8 cellular contexts compared by ENCODE assay signal in the genomic region with DNA sequence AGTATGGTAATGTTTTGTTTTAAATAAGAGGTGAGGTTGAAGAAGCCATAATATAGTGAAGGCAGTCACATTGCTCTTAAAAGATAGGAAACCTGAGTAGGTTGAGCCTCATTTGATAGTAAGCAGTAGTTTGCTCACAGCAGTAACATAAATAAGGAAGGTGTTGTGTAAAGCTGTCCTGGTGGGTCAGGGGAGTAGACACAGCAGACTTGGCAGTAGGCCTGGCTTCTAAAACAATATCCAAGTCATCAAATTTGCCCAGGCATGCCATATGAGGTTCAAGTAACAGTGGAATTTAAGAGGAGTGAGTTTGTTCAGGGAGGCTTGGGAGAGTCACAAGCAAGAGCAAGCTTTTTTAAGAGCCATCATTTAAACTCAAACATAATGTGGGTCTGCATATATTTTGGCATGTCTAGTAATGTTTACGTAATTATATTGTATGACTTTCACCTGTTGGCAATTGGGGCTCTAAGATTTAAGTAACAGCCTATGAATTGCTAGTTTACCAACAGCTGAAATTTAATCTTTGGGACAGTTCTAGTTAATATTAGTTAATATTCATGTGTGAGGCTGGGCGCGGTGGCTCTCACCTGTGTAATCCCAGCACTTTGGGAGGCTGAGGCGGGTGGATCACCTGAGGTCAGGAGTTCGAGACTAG. TPM values are rescaled to one million over a fixed set of nuclear protein-coding genes. Genes with fewer than 3 reads are reported as not detected.
A peak's percentile ranks its signal among the peaks of the same experiment; 100 is the strongest.
DNase-seq lines count a peak whose midpoint lies in the region; ATAC-seq and TF ChIP-seq lines count a peak whose summit lies in the region.

No MANE protein-coding gene starts in this region.

- TF ChIP-seq CTCF in body of pancreas (IDR thresholded peaks at IDR 0.05), result no peak

- peaks cover 57 to 80% of the 10 kb centered on the region in 2 donors for H3K4me1 Mint-ChIP-seq in effector memory CD8-positive, alpha-beta T cell (ENCODE audit: low read depth in 2 of 2)

- no peak overlapping the region for H3K27ac ChIP-seq in body of pancreas

- H3K4me3 ChIP-seq in skeletal muscle satellite cell (ENCODE audit: low read length) (no peak overlapping the region), body of pancreas (no peak overlapping the region)

- no peaks in the 10 kb centered on the region for H3K9me3 ChIP-seq in skeletal muscle satellite cell (replicated peaks; ENCODE audit: low read length)
- no peaks in the 10 kb centered on the region for H3K9me3 ChIP-seq in body of pancreas

- peak overlapping the region; percentile 56 to 93 for H3K4me3 Mint-ChIP-seq in effector memory CD8-positive, alpha-beta T cell

- no peak for ATAC-seq in effector memory CD8-positive, alpha-beta T cell (replicated peaks)
- no peak for ATAC-seq in body of pancreas

- no peaks in the 10 kb centered on the region for H3K36me3 ChIP-seq in skeletal muscle satellite cell (ENCODE audit: insufficient read depth, low read length)
- no peaks in the 10 kb centered on the region for H3K36me3 ChIP-seq in body of pancreas (replicated peaks in 1 of 2; ENCODE audit: insufficient read depth in 1 of 2, low read depth in 2 of 2)

- H3K27me3 ChIP-seq in skeletal muscle satellite cell (ENCODE audit: control insufficient read depth, insufficient read depth, low read length) (no peaks in the 10 kb centered on the region), body of pancreas (no peaks in the 10 kb centered on the region)

- peak overlapping the region; percentile 0 for H3K4me2 ChIP-seq in skeletal muscle satellite cell (ENCODE audit: low read length)

- H3K27me3 Mint-ChIP-seq in effector memory CD8-positive, alpha-beta T cell, result no peaks in the 10 kb centered on the region

- peak overlapping the region; percentile 73 to 82 for H3K27ac Mint-ChIP-seq in effector memory CD8-positive, alpha-beta T cell

- no peak overlapping the region for H3K9ac ChIP-seq in skeletal muscle satellite cell (ENCODE audit: low read depth, low read length)

- intact Hi-C loops in body of pancreas (cut with DNase I), result no loop called here

- TF ChIP-seq POLR2A in body of pancreas (IDR thresholded peaks at IDR 0.05), result no peak

- peak; percentile 18 for DNase-seq in SIG-M5 treated with dmso at 0.1 percent for 504 hours (lab: John Stamatoyannopoulos, UW; ENCODE audit: unreplicated experiment)
- no peak for DNase-seq in SIG-M5 (lab: John Stamatoyannopoulos, UW)
- peak; percentile 94 for DNase-seq in NCI-H2171 treated with DMSO at 0.1 percent for 48 hours (lab: John Stamatoyannopoulos, UW)
- DNase-seq in effector memory CD8-positive, alpha-beta T cell, result no peak
- no peak for DNase-seq in UCSD-AML1 (lab: John Stamatoyannopoulos, UW; ENCODE audit: unreplicated experiment)
- DNase-seq in midbrain (lab: John Stamatoyannopoulos, UW), result no peak
- no peak for DNase-seq in body of pancreas

- H3K4me1 ChIP-seq in skeletal muscle satellite cell (ENCODE audit: control insufficient read depth, insufficient read depth, low read length), result peaks cover 24% of the 10 kb centered on the region
- H3K4me1 ChIP-seq in body of pancreas, result peaks cover 43% of the 10 kb centered on the region

- WGBS in body of pancreas, 2 donors, result 94 to 95% methylated on average over 5 of the region's 5 CpGs

- no peaks in the 10 kb centered on the region for H3K36me3 Mint-ChIP-seq in effector memory CD8-positive, alpha-beta T cell (ENCODE audit: insufficient read depth)

- H3K9me3 Mint-ChIP-seq in effector memory CD8-positive, alpha-beta T cell, result no peaks in the 10 kb centered on the region

RNA-seq across cellular contexts. Expression of a gene that starts 6.6 kb away (rescaled TPM):
- total RNA-seq in skeletal muscle satellite cell (2012; rRNA removed), result 16.0 and 16.2 TPM in 2 replicates
- 10 to 100 TPM; 15.5 to 19.5 TPM for total RNA-seq in body of pancreas

Comparison
In these comparisons a context has a peak if more than half of its experiments do, and no peak if none do; other contexts are left out.
1. DNase-seq: peak in SIG-M5 treated with dmso at 0.1 percent for 504 hours (single experiment) and NCI-H2171 treated with DMSO at 0.1 percent for 48 hours (single experiment); none in SIG-M5 (single experiment), effector memory CD8-positive, alpha-beta T cell (0 of 3), UCSD-AML1 (single experiment), midbrain (single experiment) and body of pancreas (0 of 4).